ENCODE assay signal across 8 cellular contexts in the genomic region with DNA sequence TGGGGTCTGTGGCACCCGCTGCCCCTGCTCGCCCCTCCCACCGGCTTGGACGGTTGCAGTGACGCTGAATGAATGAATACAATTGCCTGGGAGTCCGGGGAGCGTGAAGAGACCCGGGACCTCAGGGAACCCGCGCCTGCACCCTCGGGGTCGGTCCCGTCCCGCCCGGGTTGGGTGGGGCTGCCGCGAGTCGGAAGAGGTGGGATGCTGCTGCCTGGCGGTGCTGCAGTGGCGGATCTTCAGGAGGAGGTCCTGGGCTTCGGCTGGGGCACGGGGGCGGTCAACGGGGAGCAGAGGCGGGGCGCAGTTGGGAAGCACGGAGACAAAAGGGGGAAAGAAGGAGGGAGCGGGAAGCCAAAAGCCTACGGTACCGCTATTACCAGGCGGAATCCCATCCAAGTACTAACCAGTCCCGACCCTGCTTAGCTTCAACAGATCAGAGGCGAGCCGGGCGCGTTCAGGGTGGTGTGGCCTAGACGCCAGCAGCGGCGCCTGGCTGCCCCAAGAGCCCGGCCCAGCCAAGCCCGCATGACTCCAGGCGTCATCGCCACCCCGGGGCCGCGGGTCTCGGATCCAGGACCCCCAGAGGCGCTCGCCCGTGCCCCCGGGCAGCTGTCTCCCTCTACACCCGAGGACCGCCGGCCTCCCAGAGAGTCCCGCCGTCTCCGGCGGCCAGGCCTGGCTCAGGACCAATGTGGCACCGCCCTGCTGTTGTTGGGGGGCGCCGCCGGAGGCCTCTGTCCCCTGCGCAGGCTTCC.
DNase-seq lines count a peak whose midpoint lies in the region; ATAC-seq, FAIRE-seq and TF ChIP-seq lines count a peak whose summit lies in the region.
"Not testable (repeated sequence)": the region's sequence is repeated elsewhere in the genome, so short reads cannot be mapped to it uniquely, and the experiment has no call there.

No MANE protein-coding gene starts in this region.

- H3K27me3 ChIP-seq in K562 (ENCODE audit: control insufficient read depth in 2 of 2, insufficient read depth in 2 of 2, low read length in 2 of 2): not testable (repeated sequence)
- peaks cover 28 to 71% (median 61%) of the 10 kb centered on the region in 9 donors for H3K27me3 ChIP-seq in heart left ventricle
- peaks cover 33% of the 10 kb centered on the region for H3K27me3 ChIP-seq in neuron (ENCODE audit: insufficient read depth, low read length)
- H3K27me3 ChIP-seq in subcutaneous abdominal adipose tissue (ENCODE audit: control insufficient read depth in 5 of 5, insufficient read depth in 4 of 5, low read length in 5 of 5): peaks cover 0 to 23% (median 16%) of the 10 kb centered on the region in 5 donors

- CTCF ChIA-PET in K562 (lab: Yijun Ruan, JAX; ENCODE audit: low intra/inter-chr PET ratio): not testable (repeated sequence)

- H3K9me3 ChIP-seq in K562 (replicated peaks; ENCODE audit: control insufficient read depth, insufficient read depth, low read depth, low read length); heart left ventricle; neuron (ENCODE audit: low read length); subcutaneous abdominal adipose tissue (ENCODE audit: control insufficient read depth in 5 of 5, low read length in 5 of 5): not testable (repeated sequence)

- peak overlapping the region; percentile 72; the same call in 1 of the 2 replicates for H2AFZ ChIP-seq in K562 (ENCODE audit: low read depth, low read length)
- H2AFZ ChIP-seq in neuron (ENCODE audit: low read depth, low read length): peak overlapping the region; percentile 85

- TF ChIP-seq POLR2A in K562 (conservative IDR thresholded peaks at IDR 0.05): not testable (repeated sequence)
- TF ChIP-seq POLR2A in heart left ventricle (IDR thresholded peaks at IDR 0.05): peak in 1 of 2 donors; percentile 10

- H3K79me2 ChIP-seq in K562 (ENCODE audit: control insufficient read depth, insufficient read depth, low read length): not testable (repeated sequence)

- H3K4me2 ChIP-seq in K562 (ENCODE audit: insufficient read depth, low read length): not testable (repeated sequence)

- WGBS in K562 (ENCODE audit: insufficient coverage, low coverage, missing lambda C conversion rate): 33% methylated on average over 54 of the region's 63 CpGs
- 3 to 8% (median 6%) methylated on average over 61 to 63 of the region's 63 CpGs for WGBS in heart left ventricle, 4 donors

- TF ChIP-seq RAD21 in K562 (CRISPR knock-in tag; conservative IDR thresholded peaks at IDR 0.05 in 1 of 2, IDR thresholded peaks at IDR 0.05 in 1 of 2): not testable (repeated sequence)

- H3K27ac ChIP-seq in K562 (ENCODE audit: extremely low read depth, low read depth, low read length): not testable (repeated sequence)
- H3K27ac ChIP-seq in heart left ventricle (peak overlapping the region; percentile 62 to 96 (median 82)), subcutaneous abdominal adipose tissue (ENCODE audit: low read depth, low read length) (peak overlapping the region; percentile 46)

- intact Hi-C loops in K562 (cut with micrococcal nuclease); heart left ventricle (cut with DNase I): not testable (repeated sequence)

- not testable (repeated sequence) for TF ChIP-seq EP300 in K562 (IDR thresholded peaks at IDR 0.05; ENCODE audit: low read length)

- ATAC-seq in GM21529 (IDR thresholded peaks at IDR 0.05; ENCODE audit: unreplicated experiment) (peak; percentile 99), HG03469 (IDR thresholded peaks at IDR 0.05; ENCODE audit: unreplicated experiment) (peak; percentile 100), K562 (peak; percentile 100), heart left ventricle (peak; percentile 95 to 100 (median 99))

- POLR2A ChIA-PET in K562 (lab: Yijun Ruan, JAX): not testable (repeated sequence)

- in situ Hi-C loops in K562 (cut with MboI): not testable (repeated sequence)

- H3K4me3 ChIP-seq in K562 (peak overlapping the region; percentile 33), heart left ventricle (peak overlapping the region; percentile 7 to 88 (median 56)), neuron (ENCODE audit: low read length) (peak overlapping the region; percentile 59), subcutaneous abdominal adipose tissue (ENCODE audit: low read depth in 1 of 5, low read length in 5 of 5) (peak overlapping the region; percentile 61 to 81 (median 70))

- not testable (repeated sequence) for FAIRE-seq in K562 (lab: Jason Lieb, UNC)

- not testable (repeated sequence) for BruUV-seq in K562 (replicated peaks; lab: Mats Ljungman, UMichigan)

- not testable (repeated sequence) for H4K20me1 ChIP-seq in K562 (replicated peaks; ENCODE audit: control insufficient read depth, insufficient read depth, low read length)

- TF ChIP-seq CTCF in GM10266 (IDR thresholded peaks at IDR 0.05; ENCODE audit: control insufficient read depth, insufficient read depth, low read depth, missing control alignments) (peak; percentile 37), K562 (IDR thresholded peaks at IDR 0.05 in 2 of 3, conservative IDR thresholded peaks at IDR 0.05 in 1 of 3; ENCODE audit: insufficient read depth in 2 of 3, low read depth in 1 of 3, low read length in 3 of 3) (0 out of 6 replicates have a peak, but pooled peaks of 1 of the 3 experiments have one; percentile 6), heart left ventricle (IDR thresholded peaks at IDR 0.05) (peak in 4 of 12 donors; percentile 3 to 24 (median 20))

- DNase-seq in GM10266 (ENCODE audit: extremely low spot score) (peak; percentile 96), T-helper 2 cell (peak in 4 of 5 experiments; percentile 41 to 81 (median 62)), K562 (ENCODE audit: extremely low read depth in 1 of 4, low spot score in 3 of 4) (peak in 3 of 4 experiments; percentile 66 to 77 (median 73)), heart left ventricle (peak; percentile 89 to 96 (median 92))

- H3K9me1 ChIP-seq in K562 (ENCODE audit: control insufficient read depth, insufficient read depth, low read length): not testable (repeated sequence)

- not testable (repeated sequence) for H3K36me3 ChIP-seq in K562 (ENCODE audit: control insufficient read depth, insufficient read depth, low read length); heart left ventricle; neuron (ENCODE audit: insufficient read depth, low read length); subcutaneous abdominal adipose tissue (ENCODE audit: control insufficient read depth in 5 of 5, insufficient read depth in 5 of 5, low read length in 5 of 5)

- H3K9ac ChIP-seq in K562 (ENCODE audit: insufficient read depth in 1 of 2, low read depth in 2 of 2, low read length in 2 of 2): not testable (repeated sequence)
- H3K9ac ChIP-seq in subcutaneous abdominal adipose tissue (ENCODE audit: low read length in 5 of 5): peak overlapping the region in 3 of 5 donors; percentile 76 to 86 (median 84)

- H3K4me1 ChIP-seq in K562 (replicated peaks in 1 of 2; ENCODE audit: control insufficient read depth in 2 of 2, insufficient read depth in 2 of 2, low read length in 2 of 2): peaks cover 0 to 15% of the 10 kb centered on the region in 2 experiments; a peak in 2 of 5 replicates
- H3K4me1 ChIP-seq in heart left ventricle: peaks cover 3 to 38% (median 16%) of the 10 kb centered on the region in 12 donors
- not testable (repeated sequence) for H3K4me1 ChIP-seq in neuron (ENCODE audit: insufficient read depth, low read length)
- H3K4me1 ChIP-seq in subcutaneous abdominal adipose tissue (ENCODE audit: control insufficient read depth in 5 of 5, insufficient read depth in 5 of 5, low read length in 5 of 5): peaks cover 3 to 41% (median 27%) of the 10 kb centered on the region in 5 donors

TF ChIP-seq in K562, 482 proteins besides CTCF, POLR2A, EP300 and RAD21 (continues in another document):
- TF ChIP-seq HCFC1 (IDR thresholded peaks at IDR 0.05; ENCODE audit: low read depth, low read length) (peak; percentile 45), GABPA (tag; conservative IDR thresholded peaks at IDR 0.05; ENCODE audit: low read depth) (peak; percentile 78), POLR2G (IDR thresholded peaks at IDR 0.05; ENCODE audit: low read depth, low read length) (peak; percentile 61; the same call in 1 of the 2 replicates), ZBTB7A (IDR thresholded peaks at IDR 0.05; ENCODE audit: borderline replicate concordance, control insufficient read depth, low read depth, low read length) (peak; percentile 27; the same call in 1 of the 2 replicates), RBFOX2 (IDR thresholded peaks at IDR 0.05; ENCODE audit: low read depth, low read length) (peak; percentile 47; the same call in 1 of the 2 replicates)
- TF ChIP-seq, protein P1, sequence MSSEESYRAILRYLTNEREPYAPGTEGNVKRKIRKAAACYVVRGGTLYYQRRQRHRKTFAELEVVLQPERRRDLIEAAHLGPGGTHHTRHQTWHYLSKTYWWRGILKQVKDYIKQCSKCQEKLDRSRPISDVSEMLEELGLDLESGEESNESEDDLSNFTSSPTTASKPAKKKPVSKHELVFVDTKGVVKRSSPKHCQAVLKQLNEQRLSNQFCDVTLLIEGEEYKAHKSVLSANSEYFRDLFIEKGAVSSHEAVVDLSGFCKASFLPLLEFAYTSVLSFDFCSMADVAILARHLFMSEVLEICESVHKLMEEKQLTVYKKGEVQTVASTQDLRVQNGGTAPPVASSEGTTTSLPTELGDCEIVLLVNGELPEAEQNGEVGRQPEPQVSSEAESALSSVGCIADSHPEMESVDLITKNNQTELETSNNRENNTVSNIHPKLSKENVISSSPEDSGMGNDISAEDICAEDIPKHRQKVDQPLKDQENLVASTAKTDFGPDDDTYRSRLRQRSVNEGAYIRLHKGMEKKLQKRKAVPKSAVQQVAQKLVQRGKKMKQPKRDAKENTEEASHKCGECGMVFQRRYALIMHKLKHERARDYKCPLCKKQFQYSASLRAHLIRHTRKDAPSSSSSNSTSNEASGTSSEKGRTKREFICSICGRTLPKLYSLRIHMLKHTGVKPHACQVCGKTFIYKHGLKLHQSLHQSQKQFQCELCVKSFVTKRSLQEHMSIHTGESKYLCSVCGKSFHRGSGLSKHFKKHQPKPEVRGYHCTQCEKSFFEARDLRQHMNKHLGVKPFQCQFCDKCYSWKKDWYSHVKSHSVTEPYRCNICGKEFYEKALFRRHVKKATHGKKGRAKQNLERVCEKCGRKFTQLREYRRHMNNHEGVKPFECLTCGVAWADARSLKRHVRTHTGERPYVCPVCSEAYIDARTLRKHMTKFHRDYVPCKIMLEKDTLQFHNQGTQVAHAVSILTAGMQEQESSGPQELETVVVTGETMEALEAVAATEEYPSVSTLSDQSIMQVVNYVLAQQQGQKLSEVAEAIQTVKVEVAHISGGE (CRISPR knock-in tag; IDR thresholded peaks at IDR 0.05): peak in 1 of 3 experiments; percentile 85; a peak in 2 of 6 replicates
